In genomic region chr19:45508681-45508930, GRCh38 we compare ENCODE assay signal across 8 cellular contexts. TPM values are rescaled to one million over a fixed set of nuclear protein-coding genes. Genes with fewer than 3 reads are reported as not detected.
DNase-seq lines count a peak whose midpoint lies in the region; TF ChIP-seq lines count a peak whose summit lies in the region.

No MANE protein-coding gene starts in this region.

- H3K27me3 ChIP-seq in SU-DHL-6 (ENCODE audit: low read length) (no peaks in the 10 kb centered on the region), skeletal muscle satellite cell (ENCODE audit: control insufficient read depth, insufficient read depth, low read length) (no peaks in the 10 kb centered on the region)

- no peak for DNase-seq in foreskin fibroblast
- no peak for DNase-seq in NCI-H1930 (lab: John Stamatoyannopoulos, UW)
- DNase-seq in midbrain (lab: John Stamatoyannopoulos, UW), result no peak
- no peak for DNase-seq in RPMI8226
- no peak for DNase-seq in posterior vena cava (ENCODE audit: low spot score)

- TF ChIP-seq POLR2A in GM19193 (IDR thresholded peaks at IDR 0.05; ENCODE audit: extremely low read depth, insufficient read depth, insufficient read length), result peak; percentile 2

- TF ChIP-seq CTCF in SU-DHL-6 (IDR thresholded peaks at IDR 0.05; ENCODE audit: insufficient read depth, low read length, poor library complexity, severe bottlenecking) (no peak), foreskin fibroblast (IDR thresholded peaks at IDR 0.05; ENCODE audit: low read depth, low read length) (no peak)

- peak overlapping the region; percentile 90 for H3K27ac ChIP-seq in SU-DHL-6 (ENCODE audit: low read depth, low read length)

- H2AFZ ChIP-seq in SU-DHL-6 (ENCODE audit: low read depth, low read length, severe bottlenecking), result no peak overlapping the region

- no peaks in the 10 kb centered on the region for H3K36me3 ChIP-seq in SU-DHL-6 (ENCODE audit: low read length)
- peaks cover 15% of the 10 kb centered on the region for H3K36me3 ChIP-seq in skeletal muscle satellite cell (ENCODE audit: insufficient read depth, low read length)

- peaks cover 20% of the 10 kb centered on the region for H3K4me1 ChIP-seq in skeletal muscle satellite cell (ENCODE audit: control insufficient read depth, insufficient read depth, low read length)

- intact Hi-C loops in posterior vena cava (cut with DNase I), result no loop called here

- H3K4me3 ChIP-seq in SU-DHL-6 (ENCODE audit: insufficient read depth, low read length, poor library complexity, severe bottlenecking), result peak overlapping the region; percentile 95
- peak overlapping the region; percentile 80 to 99 for H3K4me3 ChIP-seq in foreskin fibroblast (ENCODE audit: low read depth in 1 of 2, low read length in 2 of 2)
- peak overlapping the region; percentile 77 for H3K4me3 ChIP-seq in skeletal muscle satellite cell (ENCODE audit: low read length)

- peaks cover 12% of the 10 kb centered on the region for H3F3A ChIP-seq in SU-DHL-6 (ENCODE audit: insufficient read depth)

- no peaks in the 10 kb centered on the region for H3K9me3 ChIP-seq in SU-DHL-6 (ENCODE audit: insufficient read depth, low read length)
- no peaks in the 10 kb centered on the region for H3K9me3 ChIP-seq in skeletal muscle satellite cell (replicated peaks; ENCODE audit: low read length)

- no peaks in the 10 kb centered on the region for H4K20me1 ChIP-seq in SU-DHL-6 (ENCODE audit: low read depth, low read length)

- peaks cover 39% of the 10 kb centered on the region for H3K79me2 ChIP-seq in SU-DHL-6 (ENCODE audit: insufficient read depth, low read length)

- H3K4me2 ChIP-seq in SU-DHL-6 (ENCODE audit: low read depth, low read length, poor library complexity, severe bottlenecking), result peak overlapping the region; percentile 98
- peak overlapping the region; percentile 93 for H3K4me2 ChIP-seq in skeletal muscle satellite cell (ENCODE audit: low read length)

- no peaks in the 10 kb centered on the region for H3K9me2 ChIP-seq in SU-DHL-6 (replicated peaks; ENCODE audit: insufficient read depth, low read length)

- peak overlapping the region; percentile 88 for H3K9ac ChIP-seq in SU-DHL-6 (ENCODE audit: low read length)
- peak overlapping the region; percentile 81 for H3K9ac ChIP-seq in skeletal muscle satellite cell (ENCODE audit: low read depth, low read length)

RNA-seq across cellular contexts. Expression of gene VASP, which starts 1.3 kb away (rescaled TPM):
- total RNA-seq in skeletal muscle satellite cell (2012; rRNA removed), result 81.9 and 97.9 TPM in 2 replicates
- total RNA-seq in posterior vena cava, result 100 to 1,000 TPM; 159 to 204 TPM

RNA-seq across cellular contexts. Expression of gene PPM1N, which starts 10.4 kb away (rescaled TPM):
- total RNA-seq in skeletal muscle satellite cell (2012; rRNA removed), result 1.3 and 1.8 TPM in 2 replicates
- 1 to 10 TPM in 1 of 2 donors, under 1 TPM in 1; 0.67 to 1.9 TPM for total RNA-seq in posterior vena cava

RNA-seq across cellular contexts. Expression of gene RTN2, which starts 11.8 kb away (rescaled TPM):
- total RNA-seq in skeletal muscle satellite cell (2012; rRNA removed), result 5.1 and 5.7 TPM in 2 replicates
- total RNA-seq in posterior vena cava, result 10 to 100 TPM in 1 of 2 donors, 1 to 10 TPM in 1; 9.4 to 14.5 TPM

RNA-seq across cellular contexts. Expression of gene FOSB, which starts 40.8 kb away (rescaled TPM):
- 0.66 and 1.0 TPM in 2 replicates for total RNA-seq in skeletal muscle satellite cell (2012; rRNA removed)
- total RNA-seq in posterior vena cava, result 10 to 100 TPM; 33.2 to 73.0 TPM
